Comparison of ENCODE assay signal across 7 cellular contexts in genomic region chr3:39150170-39150802, GRCh38. TPM values are rescaled to one million over a fixed set of nuclear protein-coding genes. Genes with fewer than 3 reads are reported as not detected.
A peak's percentile ranks its signal among the peaks of the same experiment; 100 is the strongest.
DNase-seq lines count a peak whose midpoint lies in the region; ATAC-seq, FAIRE-seq and TF ChIP-seq lines count a peak whose summit lies in the region.

No MANE protein-coding gene starts in this region.

- H3K18ac ChIP-seq in trophoblast cell (ENCODE audit: low read length) = peak overlapping the region; percentile 62

- WGBS in trophoblast cell (ENCODE audit: extremely low coverage, insufficient coverage, insufficient read length) = no CpG with 5 or more reads among the region's 5 CpGs

- BruUV-seq in Panc1 (replicated peaks; lab: Mats Ljungman, UMichigan) = no TSS peak

- H3K27ac ChIP-seq in Panc1 (ENCODE audit: low read length) = peak overlapping the region; percentile 49; the same call in 1 of the 2 replicates
- peak overlapping the region; percentile 98 for H3K27ac ChIP-seq in trophoblast cell (ENCODE audit: low read depth, low read length)

- peaks cover 55% of the 10 kb centered on the region for H3K79me2 ChIP-seq in trophoblast cell (ENCODE audit: control insufficient read depth, insufficient read depth, low read length, poor library complexity)

- H3K14ac ChIP-seq in trophoblast cell (ENCODE audit: low read length) = peak overlapping the region; percentile 89

- peak; percentile 32 for TF ChIP-seq CTCF in GM12873 (IDR thresholded peaks at IDR 0.05; ENCODE audit: insufficient read depth, low read depth, low read length, missing control alignments)
- TF ChIP-seq CTCF in Panc1 (IDR thresholded peaks at IDR 0.05) = no peak

- no peak for DNase-seq in Panc1 (ENCODE audit: low read depth, low spot score)
- no peak for DNase-seq in trophoblast cell
- no peak for DNase-seq in H54 (ENCODE audit: insufficient read length, low spot score)
- DNase-seq in LoVo (ENCODE audit: low spot score) = no peak
- no peak for DNase-seq in superior temporal gyrus (ENCODE audit: extremely low spot score)

- peaks cover 78% of the 10 kb centered on the region for H3K79me1 ChIP-seq in trophoblast cell (ENCODE audit: low read length)

- H2BK5ac ChIP-seq in trophoblast cell (ENCODE audit: low read depth, low read length, poor library complexity) = peak overlapping the region; percentile 89

- peak overlapping the region; percentile 87 for H2BK12ac ChIP-seq in trophoblast cell (ENCODE audit: low read length)

- no peak overlapping the region for H3K23ac ChIP-seq in trophoblast cell (ENCODE audit: low read length)

- POLR2A ChIA-PET in Panc1 (lab: Charles Lee) = no interaction called here

- peak overlapping the region; percentile 85 for H3K4me2 ChIP-seq in trophoblast cell (ENCODE audit: low read length)

- H3K27me3 ChIP-seq in Panc1 (ENCODE audit: control insufficient read depth, insufficient read depth, low read length) (no peaks in the 10 kb centered on the region), endocrine pancreas (ENCODE audit: control insufficient read depth, insufficient read depth, low read length) (no peaks in the 10 kb centered on the region), trophoblast cell (ENCODE audit: insufficient read depth, low read length) (no peaks in the 10 kb centered on the region)

- peak overlapping the region; percentile 56 for H4K8ac ChIP-seq in trophoblast cell (ENCODE audit: low read depth, low read length)

- H3K4me1 ChIP-seq in Panc1 (ENCODE audit: control insufficient read depth, insufficient read depth, low read length) (peaks cover 64% of the 10 kb centered on the region), endocrine pancreas (ENCODE audit: control insufficient read depth, insufficient read depth, low read length) (peaks cover 17% of the 10 kb centered on the region), trophoblast cell (ENCODE audit: control insufficient read depth in 1 of 2, insufficient read depth in 2 of 2, low read length in 2 of 2) (peaks cover 49 to 54% of the 10 kb centered on the region in 2 experiments)

- FAIRE-seq in H54 (lab: Jason Lieb, UNC) = no peak

- H3K4ac ChIP-seq in trophoblast cell (ENCODE audit: low read depth, low read length) = peak overlapping the region; percentile 91

- H4K12ac ChIP-seq in trophoblast cell (ENCODE audit: low read depth, low read length) = no peak overlapping the region

- intact Hi-C loops in Panc1 (cut with micrococcal nuclease; ENCODE audit: unreplicated experiment) = no loop called here

- H2AFZ ChIP-seq in trophoblast cell (ENCODE audit: insufficient read depth, low read length, poor library complexity) = peak overlapping the region; percentile 46

- H4K91ac ChIP-seq in trophoblast cell (ENCODE audit: low read depth, low read length) = peak overlapping the region; percentile 82

- H3K9me3 ChIP-seq in Panc1 (ENCODE audit: control insufficient read depth, insufficient read depth, low read depth, low read length) (no peaks in the 10 kb centered on the region), endocrine pancreas (ENCODE audit: control insufficient read depth, low read length) (no peaks in the 10 kb centered on the region), trophoblast cell (ENCODE audit: insufficient read depth, low read depth, low read length) (no peaks in the 10 kb centered on the region)

- H3K36me3 ChIP-seq in Panc1 (ENCODE audit: control insufficient read depth, insufficient read depth, low read length) (no peaks in the 10 kb centered on the region; the same call in 1 of the 2 replicates), endocrine pancreas (ENCODE audit: control insufficient read depth, insufficient read depth, low read length) (peaks cover 12% of the 10 kb centered on the region), trophoblast cell (ENCODE audit: control insufficient read depth in 1 of 2, insufficient read depth in 2 of 2, low read length in 2 of 2) (peaks cover 7 to 8% of the 10 kb centered on the region in 2 experiments)

- H3K9ac ChIP-seq in endocrine pancreas (ENCODE audit: control insufficient read depth, insufficient read depth, low read length) = peak overlapping the region; percentile 51
- H3K9ac ChIP-seq in trophoblast cell (ENCODE audit: low read length) = peak overlapping the region; percentile 30

- no peak for TF ChIP-seq POLR2A in H54 (IDR thresholded peaks at IDR 0.05; ENCODE audit: low read depth, low read length)

- H2BK120ac ChIP-seq in trophoblast cell (ENCODE audit: insufficient read depth, low read length, poor library complexity) = peak overlapping the region; percentile 88

- CTCF ChIA-PET in Panc1 (lab: Charles Lee) = no interaction called here

- ATAC-seq in Panc1 = no peak

- peak overlapping the region; percentile 70 for H2AK5ac ChIP-seq in trophoblast cell (ENCODE audit: low read length)

- peak overlapping the region; percentile 67 to 75; a peak in 3 of 4 replicates for H3K4me3 ChIP-seq in Panc1 (ENCODE audit: low read depth in 2 of 2, low read length in 2 of 2)
- H3K4me3 ChIP-seq in endocrine pancreas (ENCODE audit: control insufficient read depth, insufficient read depth, low read length) = peak overlapping the region; percentile 81
- H3K4me3 ChIP-seq in trophoblast cell (ENCODE audit: low read depth, low read length) = peak overlapping the region; percentile 62

- in situ Hi-C loops in Panc1 (cut with HindIII; ENCODE audit: low pct_unique_long_range_greater_than_20kb, low sequenced_read_pairs) = no loop called here

RNA-seq across cellular contexts. Expression of gene CSRNP1, which starts 3.1 kb away (rescaled TPM):
- total RNA-seq in Panc1 (2021; ENCODE audit: unreplicated experiment) = 4.5 TPM
- polyA plus RNA-seq in Panc1 (2012; ENCODE audit: insufficient read length) = 2.8 TPM
- 35.6 and 35.8 TPM in 2 replicates for polyA plus RNA-seq in trophoblast cell (2013)

RNA-seq across cellular contexts. Expression of gene XIRP1, which starts 42.1 kb away (rescaled TPM):
- total RNA-seq in Panc1 (2021; ENCODE audit: unreplicated experiment) = not detected
- not detected for polyA plus RNA-seq in Panc1 (2012; ENCODE audit: insufficient read length)
- polyA plus RNA-seq in trophoblast cell (2013) = 0.05 and 0.07 TPM in 2 replicates

RNA-seq across cellular contexts. Expression of gene TTC21A, which starts 42.8 kb away (rescaled TPM):
- 7.7 TPM for total RNA-seq in Panc1 (2021; ENCODE audit: unreplicated experiment)
- polyA plus RNA-seq in Panc1 (2012; ENCODE audit: insufficient read length) = 5.3 TPM
- 1.8 and 2.1 TPM in 2 replicates for polyA plus RNA-seq in trophoblast cell (2013)

RNA-seq across cellular contexts. Expression of gene GORASP1, which starts 42.9 kb away (rescaled TPM):
- 39.4 TPM for total RNA-seq in Panc1 (2021; ENCODE audit: unreplicated experiment)
- polyA plus RNA-seq in Panc1 (2012; ENCODE audit: insufficient read length) = 35.4 TPM
- polyA plus RNA-seq in trophoblast cell (2013) = 19.6 and 19.9 TPM in 2 replicates
